ENCODE assay signal across 8 cellular contexts in genomic region chrX:21838937-21839333, GRCh38. TPM values are rescaled to one million over a fixed set of nuclear protein-coding genes. Genes with fewer than 3 reads are reported as not detected.
DNase-seq lines count a peak whose midpoint lies in the region; TF ChIP-seq lines count a peak whose summit lies in the region.

No MANE protein-coding gene starts in this region.

- H3F3A ChIP-seq in DOHH2 (ENCODE audit: control insufficient read depth, insufficient read depth) = no peaks in the 10 kb centered on the region

- H3K36me3 ChIP-seq in DOHH2 (ENCODE audit: control insufficient read depth, low read length) = peaks cover 6% of the 10 kb centered on the region; the same call in 1 of the 2 replicates
- no peaks in the 10 kb centered on the region for H3K36me3 ChIP-seq in esophagus squamous epithelium
- H3K36me3 ChIP-seq in neutrophil = no peaks in the 10 kb centered on the region

- H3K27ac ChIP-seq in DOHH2 (ENCODE audit: low read depth, low read length) = peak overlapping the region; percentile 59
- peak overlapping the region; percentile 78 to 86 (median 80) for H3K27ac ChIP-seq in esophagus squamous epithelium
- no peak overlapping the region for H3K27ac ChIP-seq in neutrophil

- no peaks in the 10 kb centered on the region for H3K9me3 ChIP-seq in DOHH2 (ENCODE audit: control insufficient read depth, insufficient read depth, low read length)
- H3K9me3 ChIP-seq in esophagus squamous epithelium = no peaks in the 10 kb centered on the region
- H3K9me3 ChIP-seq in neutrophil = no peaks in the 10 kb centered on the region

- intact Hi-C loops in esophagus squamous epithelium (cut with DNase I) = no loop called here

- peaks cover 23% of the 10 kb centered on the region for H3K79me2 ChIP-seq in DOHH2 (ENCODE audit: control insufficient read depth, low read length)

- peaks cover 16% of the 10 kb centered on the region for H3K4me1 ChIP-seq in DOHH2 (ENCODE audit: control insufficient read depth, low read length)
- H3K4me1 ChIP-seq in esophagus squamous epithelium = peaks cover 0 to 14% (median 0%) of the 10 kb centered on the region in 3 donors
- peaks cover 0 to 6% of the 10 kb centered on the region in 2 experiments for H3K4me1 ChIP-seq in neutrophil (ENCODE audit: control insufficient read depth in 1 of 2, insufficient read depth in 1 of 2, low read depth in 1 of 2, low read length in 1 of 2)

- H3K4me2 ChIP-seq in DOHH2 (ENCODE audit: low read length) = peak overlapping the region; percentile 78

- DNase-seq in HFF-Myc (ENCODE audit: extremely low read depth, low read depth) (no peak), SK-MEL-5 (ENCODE audit: low read depth, low spot score) (peak; percentile 29), esophagus squamous epithelium (lab: John Stamatoyannopoulos, UW) (no peak), EL (no peak), C1 segment of cervical spinal cord (lab: John Stamatoyannopoulos, UW) (no peak)
- DNase-seq in stimulated activated CD4-positive, alpha-beta T cell treated with anti-CD3 and anti-CD28 coated beads, Interleukin-12 subunit alpha, Interleukin-12 subunit beta, amount 100 ng/mL, for 4 hours = no peak

- in situ Hi-C loops in SK-MEL-5 (cut with HindIII; ENCODE audit: low pct_unique_long_range_greater_than_20kb, low sequenced_read_pairs) = no loop called here

- no peaks in the 10 kb centered on the region for H3K9me2 ChIP-seq in DOHH2 (replicated peaks; ENCODE audit: control insufficient read depth, low read length)

- H3K27me3 ChIP-seq in DOHH2 (ENCODE audit: control insufficient read depth, low read length) = no peaks in the 10 kb centered on the region
- H3K27me3 ChIP-seq in esophagus squamous epithelium = no peaks in the 10 kb centered on the region
- peaks cover 18% of the 10 kb centered on the region for H3K27me3 ChIP-seq in neutrophil

- H3K4me3 ChIP-seq in DOHH2 (ENCODE audit: low read length) (peak overlapping the region; percentile 81), HFF-Myc (replicated peaks; ENCODE audit: low read depth, low read length) (peak overlapping the region; percentile 70), esophagus squamous epithelium (peak overlapping the region; percentile 68 to 80 (median 74)), neutrophil (ENCODE audit: low read depth in 1 of 2, low read length in 1 of 2) (peak overlapping the region; percentile 60 to 62)

- TF ChIP-seq CTCF in DOHH2 (IDR thresholded peaks at IDR 0.05; ENCODE audit: low read depth, low read length, poor library complexity, severe bottlenecking) = no peak
- no peak for TF ChIP-seq CTCF in HFF-Myc (IDR thresholded peaks at IDR 0.05; ENCODE audit: low read depth, low read length, missing control alignments)
- no peak for TF ChIP-seq CTCF in esophagus squamous epithelium (IDR thresholded peaks at IDR 0.05)
- no peak for TF ChIP-seq CTCF in neutrophil (IDR thresholded peaks at IDR 0.05)

- H4K20me1 ChIP-seq in DOHH2 (ENCODE audit: control insufficient read depth, insufficient read depth, low read depth, low read length) = no peaks in the 10 kb centered on the region

- WGBS in esophagus squamous epithelium, 2 donors = 2 to 31% methylated on average over 4 of the region's 4 CpGs

- no peak for TF ChIP-seq POLR2A in esophagus squamous epithelium (IDR thresholded peaks at IDR 0.05)

RNA-seq across cellular contexts. Expression of gene MBTPS2, which starts 0.5 kb away (rescaled TPM):
- total RNA-seq in SK-MEL-5 (2014; rRNA removed; shearing (Covaris generic)) = 19.6 and 20.0 TPM in 2 replicates
- 52.5 and 74.2 TPM in 2 replicates for polyA plus RNA-seq in SK-MEL-5 (2015; cell fraction: cytosol; rRNA removed)
- polyA plus RNA-seq in SK-MEL-5 (2015; cell fraction: nucleus; rRNA removed) = 12.9 and 14.6 TPM in 2 replicates
- 1 to 10 TPM; 3.0 to 7.1 (median 5.8) TPM for total RNA-seq in esophagus squamous epithelium

RNA-seq across cellular contexts. Expression of gene YY2, which starts 16.9 kb away (rescaled TPM):
- 1.8 and 2.4 TPM in 2 replicates for total RNA-seq in SK-MEL-5 (2014; rRNA removed; shearing (Covaris generic))
- 7.5 and 9.9 TPM in 2 replicates for polyA plus RNA-seq in SK-MEL-5 (2015; cell fraction: cytosol; rRNA removed)
- 7.5 and 11.9 TPM in 2 replicates for polyA plus RNA-seq in SK-MEL-5 (2015; cell fraction: nucleus; rRNA removed)
- total RNA-seq in esophagus squamous epithelium = 1 to 10 TPM in 2 of 4 donors, under 1 TPM in 2; 0.09 to 3.4 (median 0.81) TPM
